ENCODE assay signal across 22 cellular contexts in genomic region chr6:110408891-110409290, GRCh38.
DNase-seq lines count a peak whose midpoint lies in the region; TF ChIP-seq lines count a peak whose summit lies in the region.
"Had no signal": no experiment of that assay in that cellular context is flagged by ENCODE, and none has a peak within 500 bp of the region (broad histone marks: within the 10 kb centered on the region; RNA-seq: fewer than 3 reads in every experiment).

No MANE protein-coding gene starts in this region.

- peak; percentile 2 for TF ChIP-seq CTCF in GM12865 (IDR thresholded peaks at IDR 0.05; ENCODE audit: insufficient read depth, low read depth, low read length, missing control alignments)
- TF ChIP-seq CTCF in GM20000 (IDR thresholded peaks at IDR 0.05; ENCODE audit: extremely low read depth, missing control alignments): no peak

- DNase-seq in NCI-H146 (lab: John Stamatoyannopoulos, UW): peak; percentile 54
- no peak for DNase-seq in NCI-H146 treated with DMSO at 0.1 percent for 48 hours (lab: John Stamatoyannopoulos, UW; ENCODE audit: unreplicated experiment)
- DNase-seq in GM12865 (ENCODE audit: low read depth): no peak
- DNase-seq in NCI-H69 (lab: John Stamatoyannopoulos, UW): peak; percentile 88
- peak; percentile 66 for DNase-seq in iPS-NIHi7 (ENCODE audit: extremely low spot score)
- no peak for DNase-seq in GM20000 (ENCODE audit: low spot score)
- no peak for DNase-seq in stimulated activated CD4-positive, alpha-beta T cell treated with anti-CD3 and anti-CD28 coated beads, Interleukin-2, amount 100 ng/mL, for 24 hours
- no peak for DNase-seq in NCI-H2196 treated with DMSO at 0.1 percent for 48 hours (lab: John Stamatoyannopoulos, UW; ENCODE audit: unreplicated experiment)
- DNase-seq: activated CD4-positive, CD25-positive, alpha-beta regulatory T cell treated with anti-CD3 and anti-CD28 coated beads, Interleukin-2, amount 50 U/mL, for 72 hours; activated CD8-positive, alpha-beta T cell treated with anti-CD3 and anti-CD28 coated beads for 36 hours; activated effector memory CD4-positive, alpha-beta T cell treated with anti-CD3 and anti-CD28 coated beads, Interleukin-2, amount 50 U/mL, for 16 hours; CD8-positive, alpha-beta memory T cell; dermis blood vessel endothelial cell; GF-D8; NCI-H1048; NCI-H2029; NCI-H774; PC-3; SHP77; small intestine; stimulated activated CD4-positive, alpha-beta T cell treated with anti-CD3 and anti-CD28 coated beads, Interleukin-1b, Interleukin-23, amount 100 ng/mL, for 48 hours; upper lobe of right lung had no signal

- no peak overlapping the region for H3K4me3 ChIP-seq in GM12865 (ENCODE audit: low read depth, low read length)
- H3K4me3 ChIP-seq: upper lobe of right lung had no signal

Comparison
In these comparisons a context has a peak if more than half of its experiments do, and no peak if none do; other contexts are left out.
1. DNase-seq: peak in NCI-H146 (single experiment), NCI-H69 (single experiment) and iPS-NIHi7 (single experiment); none in NCI-H146 treated with DMSO at 0.1 percent for 48 hours (single experiment), GM12865 (single experiment), GM20000 (single experiment), stimulated activated CD4-positive, alpha-beta T cell treated with anti-CD3 and anti-CD28 coated beads, Interleukin-2, amount 100 ng/mL, for 24 hours (0 of 2) and NCI-H2196 treated with DMSO at 0.1 percent for 48 hours (single experiment).